Comparison of ENCODE assay signal across 1 cellular context in the genomic region with DNA sequence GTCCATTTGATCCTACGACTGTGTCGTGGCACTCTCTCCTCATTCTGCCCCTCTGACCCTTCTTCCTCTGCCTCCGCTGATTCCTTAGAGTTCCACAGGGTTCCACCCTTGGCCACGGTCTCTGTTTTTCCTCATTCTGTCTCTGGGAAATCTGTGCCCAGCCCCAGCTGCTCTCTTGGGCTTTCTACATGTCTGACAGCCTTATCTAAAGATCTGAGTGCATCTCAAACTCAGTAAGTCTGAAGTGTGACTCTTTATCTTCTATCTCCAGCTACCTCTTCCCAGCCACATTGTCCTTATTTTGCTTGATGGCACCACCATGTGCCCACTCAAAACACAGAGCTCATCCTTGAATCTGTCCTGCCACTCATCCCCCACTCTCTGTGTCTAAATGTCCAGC.
TF ChIP-seq lines count a peak whose summit lies in the region.

No MANE protein-coding gene starts in this region.

TF ChIP-seq in SK-N-SH, 30 proteins besides CTCF, POLR2A, EP300 and RAD21 (continued from another document):
- TF ChIP-seq TCF12 (IDR thresholded peaks at IDR 0.05) (peak; percentile 58), NRF1 (IDR thresholded peaks at IDR 0.05; ENCODE audit: low read depth, low read length) (no peak), GATA2 (CRISPR knock-in tag; IDR thresholded peaks at IDR 0.05) (peak; percentile 70)
